ENCODE assay signal across 8 cellular contexts in genomic region chr15:101128191-101128590, GRCh38.
DNase-seq lines count a peak whose midpoint lies in the region; ATAC-seq and TF ChIP-seq lines count a peak whose summit lies in the region.

No MANE protein-coding gene starts in this region.

- ATAC-seq in PC-3 (peak; percentile 56), left colon (no peak)
- ATAC-seq in effector memory CD8-positive, alpha-beta T cell (replicated peaks) = no peak

- no peak overlapping the region for H3K4me3 Mint-ChIP-seq in effector memory CD8-positive, alpha-beta T cell
- peak overlapping the region; percentile 33 for H3K4me3 Mint-ChIP-seq in osteocyte (ENCODE audit: unreplicated experiment)

- H3K27ac Mint-ChIP-seq in effector memory CD8-positive, alpha-beta T cell = peak overlapping the region; percentile 97 to 99
- H3K27ac Mint-ChIP-seq in osteocyte (ENCODE audit: unreplicated experiment) = peak overlapping the region; percentile 96

- CTCF ChIA-PET in PC-3 (lab: Charles Lee) = no interaction called here

- in situ Hi-C loops in Caki2 (cut with HindIII; ENCODE audit: low pct_unique_long_range_greater_than_20kb, low sequenced_read_pairs) = no loop called here

- no peak overlapping the region for H2AFZ ChIP-seq in PC-3 (ENCODE audit: low read length)

- H3K4me1 Mint-ChIP-seq in effector memory CD8-positive, alpha-beta T cell (ENCODE audit: low read depth in 2 of 2) = peaks cover 43 to 48% of the 10 kb centered on the region in 2 donors
- peaks cover 51% of the 10 kb centered on the region for H3K4me1 Mint-ChIP-seq in osteocyte (ENCODE audit: unreplicated experiment)

- H3K27me3 Mint-ChIP-seq in effector memory CD8-positive, alpha-beta T cell = no peaks in the 10 kb centered on the region
- no peaks in the 10 kb centered on the region for H3K27me3 Mint-ChIP-seq in osteocyte (ENCODE audit: unreplicated experiment)

- no peaks in the 10 kb centered on the region for H3K9me2 ChIP-seq in PC-3 (replicated peaks; ENCODE audit: low read length)

- peak overlapping the region; percentile 16; the same call in 1 of the 2 replicates for H3K9ac ChIP-seq in PC-3 (ENCODE audit: low read length)

- peak overlapping the region; percentile 24; the same call in 1 of the 2 replicates for H3K4me3 ChIP-seq in PC-3 (ENCODE audit: low read length)

- H3K27me3 ChIP-seq in PC-3 (ENCODE audit: low read length) = no peaks in the 10 kb centered on the region

- H3K79me2 ChIP-seq in PC-3 (ENCODE audit: low read length) = no peaks in the 10 kb centered on the region

- intact Hi-C loops in PC-3 (cut with micrococcal nuclease) (no loop called here), left colon (cut with DNase I, micrococcal nuclease) (no loop called here)

- BruUV-seq in PC-3 (replicated peaks; lab: Mats Ljungman, UMichigan) = no TSS peak

- peak; percentile 12 for DNase-seq in Caki2 (ENCODE audit: low read depth)
- DNase-seq in PC-3 = peak; percentile 85
- DNase-seq in effector memory CD8-positive, alpha-beta T cell = no peak
- no peak for DNase-seq in osteocyte (ENCODE audit: extremely low spot score, unreplicated experiment)
- no peak for DNase-seq in SIG-M5 (lab: John Stamatoyannopoulos, UW)
- DNase-seq in activated CD4-positive, alpha-beta T cell treated with anti-CD3 and anti-CD28 coated beads for 4 hours = no peak
- no peak for DNase-seq in NK-92 treated with Interleukin-12 subunit alpha and Interleukin-12 subunit beta, amount 100 ng/mL, for 24 hours (lab: John Stamatoyannopoulos, UW)
- DNase-seq in left colon = no peak

- POLR2A ChIA-PET in PC-3 (lab: Charles Lee; ENCODE audit: unreplicated experiment) = no interaction called here

- peak overlapping the region; percentile 69 for H3K4me2 ChIP-seq in PC-3 (ENCODE audit: low read length)

- no peaks in the 10 kb centered on the region for H3K36me3 ChIP-seq in PC-3 (ENCODE audit: low read depth, low read length)

- H4K20me1 ChIP-seq in PC-3 (ENCODE audit: low read length) = no peaks in the 10 kb centered on the region

- H3K9me3 Mint-ChIP-seq in effector memory CD8-positive, alpha-beta T cell = no peaks in the 10 kb centered on the region
- no peaks in the 10 kb centered on the region for H3K9me3 Mint-ChIP-seq in osteocyte (ENCODE audit: unreplicated experiment)

- peak overlapping the region; percentile 86 for H3K27ac ChIP-seq in PC-3 (ENCODE audit: low read length)

- no peaks in the 10 kb centered on the region for H3F3A ChIP-seq in PC-3 (ENCODE audit: low read length, unreplicated experiment)

- peaks cover 5% of the 10 kb centered on the region for H3K36me3 Mint-ChIP-seq in effector memory CD8-positive, alpha-beta T cell (ENCODE audit: insufficient read depth)
- H3K36me3 Mint-ChIP-seq in osteocyte (ENCODE audit: unreplicated experiment) = no peaks in the 10 kb centered on the region

- no peak for TF ChIP-seq CTCF in PC-3 (conservative IDR thresholded peaks at IDR 0.05; ENCODE audit: low read depth, low read length)
- no peak for TF ChIP-seq CTCF in osteocyte (IDR thresholded peaks at IDR 0.05)

- peaks cover 41% of the 10 kb centered on the region for H3K4me1 ChIP-seq in PC-3 (ENCODE audit: insufficient read depth, low read length)

- no peaks in the 10 kb centered on the region for H3K9me3 ChIP-seq in PC-3 (ENCODE audit: low read length)

Comparison
In these comparisons a context has a peak if more than half of its experiments do, and no peak if none do; other contexts are left out.
1. DNase-seq: peak in Caki2 (single experiment) and PC-3 (single experiment); none in effector memory CD8-positive, alpha-beta T cell (0 of 3), osteocyte (single experiment), SIG-M5 (single experiment), activated CD4-positive, alpha-beta T cell treated with anti-CD3 and anti-CD28 coated beads for 4 hours (0 of 2), NK-92 treated with Interleukin-12 subunit alpha and Interleukin-12 subunit beta, amount 100 ng/mL, for 24 hours (single experiment) and left colon (0 of 2).